Comparison of ENCODE assay signal across 8 cellular contexts in the genomic region with DNA sequence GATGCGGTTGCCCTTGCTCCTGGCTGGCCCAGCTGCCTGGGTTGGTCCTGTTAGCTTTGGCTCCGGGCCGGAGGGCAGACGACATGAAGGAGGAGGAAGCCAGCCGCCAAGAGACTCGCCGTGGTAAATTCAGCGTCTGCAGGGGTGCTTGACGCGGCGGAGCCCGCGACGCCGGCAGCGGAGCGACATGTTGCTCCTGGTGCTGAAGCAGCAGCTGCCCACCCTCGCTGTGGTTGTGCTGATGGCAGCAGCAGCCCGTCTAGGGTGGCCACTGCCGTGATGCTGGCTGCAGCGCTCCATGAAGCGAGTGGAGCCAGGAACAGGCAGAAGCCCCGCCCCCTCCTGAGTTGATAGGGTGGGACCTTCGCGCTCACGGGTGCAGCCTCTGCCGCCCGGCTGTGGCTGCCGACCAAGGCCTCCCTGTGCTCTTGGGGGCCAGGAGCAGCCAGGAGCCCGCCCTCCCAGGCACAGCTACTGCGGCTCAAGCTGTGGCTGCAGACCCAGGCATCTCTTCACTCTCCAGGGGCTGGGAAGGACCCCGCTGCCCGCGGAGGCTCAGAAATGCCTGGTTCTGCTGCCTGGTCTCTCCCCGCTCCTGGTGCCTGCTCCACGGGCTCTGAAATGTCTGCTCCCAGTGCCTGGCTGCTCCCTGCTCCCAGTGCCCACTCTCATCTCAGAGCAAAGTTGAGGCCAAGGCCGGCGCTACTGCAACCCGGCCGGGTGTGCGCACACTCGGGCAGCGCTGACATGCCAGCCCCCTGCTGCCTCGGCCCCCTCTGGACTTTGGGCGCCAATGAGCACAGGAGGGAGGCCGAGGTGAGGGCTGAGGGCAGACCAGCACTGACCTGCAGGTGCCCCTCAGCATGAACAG. TPM values are rescaled to one million over a fixed set of nuclear protein-coding genes. Genes with fewer than 3 reads are reported as not detected.
A peak's percentile ranks its signal among the peaks of the same experiment; 100 is the strongest.
DNase-seq lines count a peak whose midpoint lies in the region; ATAC-seq, FAIRE-seq and TF ChIP-seq lines count a peak whose summit lies in the region.

No MANE protein-coding gene starts in this region.

- WGBS in lower leg skin, 2 donors: 6 to 8% methylated on average over 31 to 37 of the region's 46 CpGs

- H3K27me3 ChIP-seq in BE2C: no peaks in the 10 kb centered on the region

- H3K9me3 ChIP-seq in BE2C: no peaks in the 10 kb centered on the region

- H3K27ac Mint-ChIP-seq in activated CD4-positive, alpha-beta T cell treated with anti-CD3 and anti-CD28 coated beads, Interleukin-2, amount 10 ng/mL, durations not matched to agents 24 days and 14 days: peak overlapping the region; percentile 73

- peak; percentile 95 for DNase-seq in BE2C
- no peak for DNase-seq in GM19239 (ENCODE audit: insufficient read length, low spot score)
- peak; percentile 54 for DNase-seq in NCI-H510A treated with DMSO at 0.1 percent for 48 hours (lab: John Stamatoyannopoulos, UW)
- peak; percentile 94 for DNase-seq in activated CD4-positive, alpha-beta T cell treated with anti-CD3 and anti-CD28 coated beads, Interleukin-2, amount 10 ng/mL, durations not matched to agents 24 days and 14 days
- peak; percentile 35 for DNase-seq in dedifferentiated amniotic fluid mesenchymal stem cell (ENCODE audit: extremely low spot score)
- peak; percentile 81 to 97 for DNase-seq in lower leg skin (ENCODE audit: low spot score in 2 of 2)
- peak; percentile 71 to 82 for DNase-seq in stimulated activated CD4-positive, alpha-beta T cell treated with anti-CD3 and anti-CD28 coated beads, Interleukin-4, amount 100 ng/mL, for 48 hours (ENCODE audit: low read depth in 2 of 2)

- peaks cover 4% of the 10 kb centered on the region for H3K27me3 Mint-ChIP-seq in activated CD4-positive, alpha-beta T cell treated with anti-CD3 and anti-CD28 coated beads, Interleukin-2, amount 10 ng/mL, durations not matched to agents 24 days and 14 days

- H3K36me3 Mint-ChIP-seq in activated CD4-positive, alpha-beta T cell treated with anti-CD3 and anti-CD28 coated beads, Interleukin-2, amount 10 ng/mL, durations not matched to agents 24 days and 14 days (ENCODE audit: low read depth): peaks cover 3% of the 10 kb centered on the region

- H3K4me1 Mint-ChIP-seq in activated CD4-positive, alpha-beta T cell treated with anti-CD3 and anti-CD28 coated beads, Interleukin-2, amount 10 ng/mL, durations not matched to agents 24 days and 14 days: peaks cover 23% of the 10 kb centered on the region

- TF ChIP-seq CTCF in BE2C (IDR thresholded peaks at IDR 0.05; ENCODE audit: low read depth, low read length): no peak
- no peak for TF ChIP-seq CTCF in lower leg skin (IDR thresholded peaks at IDR 0.05)

- H3K36me3 ChIP-seq in BE2C: no peaks in the 10 kb centered on the region

- FAIRE-seq in GM19239 (lab: Jason Lieb, UNC): peak; percentile 39

- ATAC-seq in HG03439 (IDR thresholded peaks at IDR 0.05; ENCODE audit: unreplicated experiment): peak; percentile 54

- peak overlapping the region; percentile 91 for H3K4me3 Mint-ChIP-seq in activated CD4-positive, alpha-beta T cell treated with anti-CD3 and anti-CD28 coated beads, Interleukin-2, amount 10 ng/mL, durations not matched to agents 24 days and 14 days

- intact Hi-C loops in activated CD4-positive, alpha-beta T cell treated with anti-CD3 and anti-CD28 coated beads, Interleukin-2, amount 10 ng/mL, durations not matched to agents 24 days and 14 days (cut with micrococcal nuclease): loop anchor here (1.0 kb wide), 2 partner anchors 10 to 43 kb away; partner anchors contain the start of gene PGBD2
- intact Hi-C loops in lower leg skin (cut with DNase I; ENCODE audit: low total_unique reads): no loop called here

- H3K4me3 ChIP-seq in BE2C (ENCODE audit: low read depth, low read length) (peak overlapping the region; percentile 72), lower leg skin (ENCODE audit: low read depth, poor library complexity, severe bottlenecking) (peak overlapping the region; percentile 37)

- no peaks in the 10 kb centered on the region for H3K9me3 Mint-ChIP-seq in activated CD4-positive, alpha-beta T cell treated with anti-CD3 and anti-CD28 coated beads, Interleukin-2, amount 10 ng/mL, durations not matched to agents 24 days and 14 days

- no peaks in the 10 kb centered on the region for H3K4me1 ChIP-seq in BE2C

- TF ChIP-seq POLR2A in lower leg skin (IDR thresholded peaks at IDR 0.05): no peak

RNA-seq across cellular contexts. Expression of gene ZNF692, which starts 4.4 kb away (rescaled TPM):
- 68.6 TPM for polyA plus RNA-seq in BE2C (2012; ENCODE audit: insufficient read depth, insufficient read length, low read depth)
- total RNA-seq in activated CD4-positive, alpha-beta T cell treated with anti-CD3 and anti-CD28 coated beads, Interleukin-2, amount 10 ng/mL, durations not matched to agents 24 days and 14 days: 94.9 and 100 TPM in 2 replicates
- total RNA-seq in lower leg skin: 10 to 100 TPM; 46.3 to 90.2 (median 65.2) TPM

RNA-seq across cellular contexts. Expression of gene ZNF672, which starts 25.2 kb away (rescaled TPM):
- polyA plus RNA-seq in BE2C (2012; ENCODE audit: insufficient read depth, insufficient read length, low read depth): 26.8 TPM
- total RNA-seq in activated CD4-positive, alpha-beta T cell treated with anti-CD3 and anti-CD28 coated beads, Interleukin-2, amount 10 ng/mL, durations not matched to agents 24 days and 14 days: 44.0 and 48.8 TPM in 2 replicates
- 10 to 100 TPM; 34.7 to 50.4 (median 42.6) TPM for total RNA-seq in lower leg skin

RNA-seq across cellular contexts. Expression of gene SH3BP5L, which starts 37.5 kb away (rescaled TPM):
- polyA plus RNA-seq in BE2C (2012; ENCODE audit: insufficient read depth, insufficient read length, low read depth): 76.4 TPM
- total RNA-seq in activated CD4-positive, alpha-beta T cell treated with anti-CD3 and anti-CD28 coated beads, Interleukin-2, amount 10 ng/mL, durations not matched to agents 24 days and 14 days: 27.5 and 28.2 TPM in 2 replicates
- total RNA-seq in lower leg skin: 10 to 100 TPM; 31.4 to 45.4 (median 33.9) TPM

RNA-seq across cellular contexts. Expression of gene PGBD2, which starts 42.8 kb away (rescaled TPM):
- polyA plus RNA-seq in BE2C (2012; ENCODE audit: insufficient read depth, insufficient read length, low read depth): 4.1 TPM
- 7.4 and 7.6 TPM in 2 replicates for total RNA-seq in activated CD4-positive, alpha-beta T cell treated with anti-CD3 and anti-CD28 coated beads, Interleukin-2, amount 10 ng/mL, durations not matched to agents 24 days and 14 days
- 10 to 100 TPM; 12.2 to 15.4 (median 12.8) TPM for total RNA-seq in lower leg skin
